In genomic region chr6:149140137-149140909, GRCh38 we compare ENCODE assay signal across 7 cellular contexts.
DNase-seq lines count a peak whose midpoint lies in the region; ATAC-seq and TF ChIP-seq lines count a peak whose summit lies in the region.

No MANE protein-coding gene starts in this region.

- peak overlapping the region; percentile 66 for H3K4me3 Mint-ChIP-seq in activated naive CD4-positive, alpha-beta T cell treated with anti-CD3 and anti-CD28 coated beads for 36 hours

- no peak for TF ChIP-seq EP300 in gastroesophageal sphincter (IDR thresholded peaks at IDR 0.05)

- peak overlapping the region; percentile 94 for H3K27ac Mint-ChIP-seq in activated naive CD4-positive, alpha-beta T cell treated with anti-CD3 and anti-CD28 coated beads for 36 hours

- intact Hi-C loops in activated naive CD4-positive, alpha-beta T cell treated with anti-CD3 and anti-CD28 coated beads for 36 hours (cut with micrococcal nuclease) = loop anchor here (1.0 to 10.0 kb wide), 11 partner anchors 8 to 1936 kb away; partner anchors contain the start of gene STXBP5
- intact Hi-C loops in cardiac septum (cut with DNase I) = no loop called here

- no peak for TF ChIP-seq POLR2A in gastroesophageal sphincter (IDR thresholded peaks at IDR 0.05)

- ATAC-seq in GM21360 (IDR thresholded peaks at IDR 0.05; ENCODE audit: unreplicated experiment) (peak; percentile 80), HG03558 (IDR thresholded peaks at IDR 0.05; ENCODE audit: extremely low read depth, unreplicated experiment) (peak; percentile 37), gastroesophageal sphincter (no peak)

- peaks cover 42% of the 10 kb centered on the region for H3K4me1 Mint-ChIP-seq in activated naive CD4-positive, alpha-beta T cell treated with anti-CD3 and anti-CD28 coated beads for 36 hours (ENCODE audit: low read depth)

- H3K27me3 Mint-ChIP-seq in activated naive CD4-positive, alpha-beta T cell treated with anti-CD3 and anti-CD28 coated beads for 36 hours (ENCODE audit: low read depth) = no peaks in the 10 kb centered on the region

- H3K27ac ChIP-seq in gastroesophageal sphincter = no peak overlapping the region

- H3K4me3 ChIP-seq in gastroesophageal sphincter = no peak overlapping the region

- H3K9me3 Mint-ChIP-seq in activated naive CD4-positive, alpha-beta T cell treated with anti-CD3 and anti-CD28 coated beads for 36 hours = no peaks in the 10 kb centered on the region

- no peaks in the 10 kb centered on the region for H3K9me3 ChIP-seq in gastroesophageal sphincter

- no peaks in the 10 kb centered on the region for H3K4me1 ChIP-seq in gastroesophageal sphincter

- H3K36me3 Mint-ChIP-seq in activated naive CD4-positive, alpha-beta T cell treated with anti-CD3 and anti-CD28 coated beads for 36 hours (ENCODE audit: low read depth) = no peaks in the 10 kb centered on the region

- DNase-seq in activated naive CD4-positive, alpha-beta T cell treated with anti-CD3 and anti-CD28 coated beads for 36 hours = peak; percentile 87
- peak; percentile 39 to 63 for DNase-seq in stimulated activated CD4-positive, alpha-beta T cell treated with anti-CD3 and anti-CD28 coated beads, Interleukin-4, amount 100 ng/mL, for 48 hours (ENCODE audit: low read depth in 2 of 2)
- DNase-seq in cardiac septum (ENCODE audit: low spot score) = no peak
- DNase-seq in globus pallidus (ENCODE audit: low spot score) = no peak

- no peaks in the 10 kb centered on the region for H3K27me3 ChIP-seq in gastroesophageal sphincter

- CTCF ChIA-PET in activated naive CD4-positive, alpha-beta T cell treated with anti-CD3 and anti-CD28 coated beads for 36 hours (lab: Charles Lee) = interaction anchor here (1.0 to 2.4 kb wide), 2 partner anchors 24 to 291 kb away, joined by 3 to 7 read pairs; no protein-coding TSS in a partner anchor

- WGBS in gastroesophageal sphincter (ENCODE audit: low coverage in 1 of 2), 2 donors = 66 to 77% methylated on average over 6 to 10 of the region's 12 CpGs

- H3K36me3 ChIP-seq in gastroesophageal sphincter = no peaks in the 10 kb centered on the region

- no peak for TF ChIP-seq CTCF in gastroesophageal sphincter (IDR thresholded peaks at IDR 0.05)

Comparison
In these comparisons a context has a peak if more than half of its experiments do, and no peak if none do; other contexts are left out.
1. DNase-seq: peak in activated naive CD4-positive, alpha-beta T cell treated with anti-CD3 and anti-CD28 coated beads for 36 hours (single experiment) and stimulated activated CD4-positive, alpha-beta T cell treated with anti-CD3 and anti-CD28 coated beads, Interleukin-4, amount 100 ng/mL, for 48 hours (2 of 2); none in cardiac septum (single experiment) and globus pallidus (single experiment).